24 cellular contexts compared by ENCODE assay signal in genomic region chr13:43133792-43134191, GRCh38.
"Had no signal": no experiment of that assay in that cellular context is flagged by ENCODE, and none has a peak within 500 bp of the region (broad histone marks: within the 10 kb centered on the region; RNA-seq: fewer than 3 reads in every experiment).

No MANE protein-coding gene starts in this region.

- H3K36me3 Mint-ChIP-seq: activated CD4-positive, alpha-beta memory T cell treated with anti-CD3 and anti-CD28 coated beads for 36 hours had no signal

- H3K9me3 ChIP-seq: MG63 had no signal

- H3K9ac ChIP-seq: KMS-11 had no signal

- H3K4me2 ChIP-seq: KMS-11 had no signal

- H3K27ac Mint-ChIP-seq: activated CD4-positive, alpha-beta memory T cell treated with anti-CD3 and anti-CD28 coated beads for 36 hours; activated CD4-positive, alpha-beta T cell treated with anti-CD3 and anti-CD28 coated beads, Interleukin-2, amount 10 ng/mL, durations not matched to agents 7 days and 5 days; activated naive CD4-positive, alpha-beta T cell treated with anti-CD3 and anti-CD28 coated beads for 36 hours; activated naive CD8-positive, alpha-beta T cell; T-helper 1 cell treated with Interleukin-12 subunit alpha and Interleukin-12 subunit beta and Interleukin-4 antibody, amounts not matched to agents 30 μg/mL and 1 μg/mL, for 36 hours had no signal

- H3K4me3 ChIP-seq: cardiac muscle cell, MG63 had no signal

- H3K4me1 Mint-ChIP-seq: activated CD4-positive, alpha-beta T cell treated with anti-CD3 and anti-CD28 coated beads, Interleukin-2, amount 10 ng/mL, durations not matched to agents 7 days and 5 days; activated T-helper 17 cell treated with anti-CD3 and anti-CD28 coated beads, Interleukin-2, amount 50 U/mL, for 72 hours had no signal

- ATAC-seq: activated T-helper 17 cell treated with anti-CD3 and anti-CD28 coated beads, Interleukin-2, amount 50 U/mL, for 72 hours; PC-3 had no signal

- H3K27me3 ChIP-seq: brain microvascular endothelial cell, cardiac muscle cell, MG63 had no signal

- H3K36me3 ChIP-seq: brain microvascular endothelial cell, cardiac muscle cell, MG63 had no signal

- H3K9me3 Mint-ChIP-seq: activated CD4-positive, alpha-beta memory T cell treated with anti-CD3 and anti-CD28 coated beads for 36 hours; activated CD4-positive, alpha-beta T cell treated with anti-CD3 and anti-CD28 coated beads, Interleukin-2, amount 10 ng/mL, durations not matched to agents 7 days and 5 days; activated naive CD4-positive, alpha-beta T cell treated with anti-CD3 and anti-CD28 coated beads for 36 hours; activated T-helper 17 cell treated with anti-CD3 and anti-CD28 coated beads, Interleukin-2, amount 50 U/mL, for 72 hours; T-helper 1 cell treated with Interleukin-12 subunit alpha and Interleukin-12 subunit beta and Interleukin-4 antibody, amounts not matched to agents 30 μg/mL and 1 μg/mL, for 36 hours had no signal

- DNase-seq: activated CD4-positive, alpha-beta memory T cell treated with anti-CD3 and anti-CD28 coated beads for 36 hours; activated CD4-positive, alpha-beta T cell treated with anti-CD3 and anti-CD28 coated beads, Interleukin-2, amount 10 ng/mL, durations not matched to agents 7 days and 5 days; activated CD4-positive, CD25-positive, alpha-beta regulatory T cell; activated CD8-positive, alpha-beta memory T cell treated with anti-CD3 and anti-CD28 coated beads for 24 hours; activated gamma-delta T cell; activated naive CD4-positive, alpha-beta T cell treated with anti-CD3 and anti-CD28 coated beads for 36 hours; activated T-cell treated with anti-CD3 and anti-CD28 coated beads for 4 hours; activated T-cell treated with anti-CD3 and anti-CD28 coated beads, Interleukin-2, amount 50 U/mL, for 48 hours; amygdala; brain microvascular endothelial cell; MG63; MV-4-11; NCI-H1092 treated with DMSO at 0.1 percent for 48 hours; NCI-H1436; NCI-H187 treated with DMSO at 0.1 percent for 48 hours; NCI-H510A treated with DMSO at 0.1 percent for 48 hours; PC-3; SHP77 treated with DMSO at 0.1 percent for 48 hours; T-helper 9 cell had no signal

- H3K4me3 Mint-ChIP-seq: activated CD4-positive, alpha-beta memory T cell treated with anti-CD3 and anti-CD28 coated beads for 36 hours; activated CD4-positive, alpha-beta T cell treated with anti-CD3 and anti-CD28 coated beads, Interleukin-2, amount 10 ng/mL, durations not matched to agents 7 days and 5 days; activated naive CD4-positive, alpha-beta T cell treated with anti-CD3 and anti-CD28 coated beads for 36 hours; activated naive CD8-positive, alpha-beta T cell; activated T-helper 17 cell treated with anti-CD3 and anti-CD28 coated beads, Interleukin-2, amount 50 U/mL, for 72 hours; T-helper 1 cell treated with Interleukin-12 subunit alpha and Interleukin-12 subunit beta and Interleukin-4 antibody, amounts not matched to agents 30 μg/mL and 1 μg/mL, for 36 hours had no signal

- H3K27ac ChIP-seq: brain microvascular endothelial cell, cardiac muscle cell, KMS-11 had no signal
